In genomic region chr1:237045278-237046016, GRCh38 we compare ENCODE assay signal across 1 cellular context.
TF ChIP-seq lines count a peak whose summit lies in the region.

No MANE protein-coding gene starts in this region.

TF ChIP-seq in HCT116, 20 proteins besides CTCF, POLR2A, EP300 and RAD21 (continued from another document):
- no peak for TF ChIP-seq MAX (IDR thresholded peaks at IDR 0.05)
